In the genomic region with DNA sequence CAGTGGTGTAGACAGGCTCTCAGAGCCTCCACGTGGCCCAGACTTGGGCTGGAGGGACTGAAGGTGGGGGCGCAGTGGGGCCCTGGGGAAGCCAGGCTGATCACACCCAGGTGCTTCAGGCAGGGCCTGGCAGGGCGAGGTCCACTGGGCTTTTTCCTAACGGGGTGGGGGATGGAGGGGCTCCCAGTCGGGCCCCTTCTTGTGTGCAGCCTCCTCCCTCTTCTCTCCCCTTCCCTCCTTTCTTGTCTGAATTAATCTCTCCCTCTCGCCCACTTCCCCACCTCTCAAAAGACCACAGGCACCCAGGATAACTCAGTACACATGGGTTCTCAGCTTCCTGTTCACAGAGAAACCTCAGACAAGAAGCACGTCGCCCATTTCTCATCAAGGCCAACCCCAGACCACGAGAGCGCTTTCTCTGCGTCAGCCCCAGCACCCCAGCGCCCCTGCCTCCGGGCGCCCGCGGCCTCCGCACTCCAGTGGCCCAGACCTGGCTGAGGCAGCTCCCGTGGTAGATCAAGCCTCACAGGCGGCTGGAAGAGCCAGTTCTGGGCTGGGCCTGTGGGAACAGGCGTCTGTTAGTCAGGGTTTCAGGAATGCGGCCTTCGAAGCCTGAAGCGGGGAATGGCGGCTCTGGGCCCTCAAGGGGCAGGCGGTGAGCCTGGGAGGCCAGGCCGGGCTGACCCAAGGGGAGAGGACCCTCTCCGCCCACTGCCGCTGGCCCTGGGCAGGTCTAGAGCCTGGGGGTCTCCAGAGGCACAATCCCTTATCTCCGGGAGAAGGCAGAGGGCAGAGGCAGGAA, we compare ENCODE assay signal across 8 cellular contexts. TPM values are rescaled to one million over a fixed set of nuclear protein-coding genes. Genes with fewer than 3 reads are reported as not detected.
DNase-seq lines count a peak whose midpoint lies in the region; ATAC-seq and TF ChIP-seq lines count a peak whose summit lies in the region.

No MANE protein-coding gene starts in this region.

- peak overlapping the region; percentile 45 for H3K4me2 ChIP-seq in Karpas-422 (ENCODE audit: low read depth, low read length, poor library complexity, severe bottlenecking)

- peaks cover 35% of the 10 kb centered on the region for H3K4me1 ChIP-seq in Karpas-422 (ENCODE audit: low read length)
- peaks cover 27% of the 10 kb centered on the region for H3K4me1 ChIP-seq in vagina

- no peaks in the 10 kb centered on the region for H3K27me3 Mint-ChIP-seq in effector memory CD8-positive, alpha-beta T cell

- H3K79me2 ChIP-seq in Karpas-422 (ENCODE audit: low read length) = no peaks in the 10 kb centered on the region

- peak; percentile 82 for ATAC-seq in effector memory CD8-positive, alpha-beta T cell (replicated peaks)

- no peaks in the 10 kb centered on the region for H3K36me3 ChIP-seq in Karpas-422 (ENCODE audit: insufficient read depth, low read length)
- no peaks in the 10 kb centered on the region for H3K36me3 ChIP-seq in vagina

- peaks cover 21 to 30% of the 10 kb centered on the region in 2 donors for H3K4me1 Mint-ChIP-seq in effector memory CD8-positive, alpha-beta T cell (ENCODE audit: low read depth in 2 of 2)

- H3K9me3 ChIP-seq in Karpas-422 (ENCODE audit: low read length) (no peaks in the 10 kb centered on the region), vagina (no peaks in the 10 kb centered on the region)

- no peaks in the 10 kb centered on the region for H3K9me2 ChIP-seq in Karpas-422 (replicated peaks; ENCODE audit: insufficient read depth, low read length)

- peak overlapping the region; percentile 64 for H3K9ac ChIP-seq in Karpas-422 (ENCODE audit: low read length)

- no peaks in the 10 kb centered on the region for H3K27me3 ChIP-seq in Karpas-422 (ENCODE audit: low read length)
- H3K27me3 ChIP-seq in vagina = no peaks in the 10 kb centered on the region

- no peak for TF ChIP-seq POLR2A in vagina (IDR thresholded peaks at IDR 0.05)

- no peaks in the 10 kb centered on the region for H4K20me1 ChIP-seq in Karpas-422 (ENCODE audit: insufficient read depth, low read depth, low read length)

- H2AFZ ChIP-seq in Karpas-422 (ENCODE audit: low read length) = no peak overlapping the region

- DNase-seq in AG08396 (ENCODE audit: low spot score) = peak; percentile 73
- no peak for DNase-seq in Karpas-422
- peak; percentile 65 to 66 for DNase-seq in activated CD4-positive, alpha-beta T cell treated with anti-CD3 and anti-CD28 coated beads, Interleukin-2, amount 50 U/mL, for 4 hours
- peak; percentile 85 to 86 (median 85) for DNase-seq in effector memory CD8-positive, alpha-beta T cell
- DNase-seq in renal cortical epithelial cell (ENCODE audit: low read depth) = peak; percentile 72
- DNase-seq in vagina (ENCODE audit: extremely low spot score in 2 of 2) = no peak
- no peak for DNase-seq in NCI-H1417 treated with DMSO at 0.1 percent for 48 hours (lab: John Stamatoyannopoulos, UW)
- no peak for DNase-seq in NCI-H345 (lab: John Stamatoyannopoulos, UW)

- peak overlapping the region; percentile 59 to 79 for H3K4me3 Mint-ChIP-seq in effector memory CD8-positive, alpha-beta T cell

- H3K27ac Mint-ChIP-seq in effector memory CD8-positive, alpha-beta T cell = peak overlapping the region; percentile 94 to 99

- intact Hi-C loops in vagina (cut with DNase I) = no loop called here

- H3K36me3 Mint-ChIP-seq in effector memory CD8-positive, alpha-beta T cell (ENCODE audit: insufficient read depth) = peaks cover 11% of the 10 kb centered on the region

- peak overlapping the region; percentile 62 for H3K27ac ChIP-seq in Karpas-422 (ENCODE audit: low read length)
- H3K27ac ChIP-seq in vagina = peak overlapping the region; percentile 78

- H3K4me3 ChIP-seq in Karpas-422 (ENCODE audit: low read length) (peak overlapping the region; percentile 36; the same call in 1 of the 2 replicates), vagina (no peak overlapping the region)

- H3K9me3 Mint-ChIP-seq in effector memory CD8-positive, alpha-beta T cell = no peaks in the 10 kb centered on the region

- TF ChIP-seq CTCF in vagina (IDR thresholded peaks at IDR 0.05) = no peak

RNA-seq across cellular contexts. Expression of a gene that starts 50.6 kb away (rescaled TPM):
- total RNA-seq in Karpas-422 (2014; rRNA removed; shearing (Covaris generic); ENCODE audit: low replicate concordance) = 1.4 and 3.7 TPM in 2 replicates
- total RNA-seq in renal cortical epithelial cell = 11.1 and 18.9 TPM in 2 replicates
- total RNA-seq in vagina = 14.7 TPM

Comparison
In these comparisons a context has a peak if more than half of its experiments do, and no peak if none do; other contexts are left out.
1. DNase-seq: peak in AG08396 (single experiment), activated CD4-positive, alpha-beta T cell treated with anti-CD3 and anti-CD28 coated beads, Interleukin-2, amount 50 U/mL, for 4 hours (2 of 2), effector memory CD8-positive, alpha-beta T cell (3 of 3) and renal cortical epithelial cell (single experiment); none in Karpas-422 (single experiment), vagina (0 of 2), NCI-H1417 treated with DMSO at 0.1 percent for 48 hours (single experiment) and NCI-H345 (single experiment).